ENCODE assay signal across 3 cellular contexts in the genomic region with DNA sequence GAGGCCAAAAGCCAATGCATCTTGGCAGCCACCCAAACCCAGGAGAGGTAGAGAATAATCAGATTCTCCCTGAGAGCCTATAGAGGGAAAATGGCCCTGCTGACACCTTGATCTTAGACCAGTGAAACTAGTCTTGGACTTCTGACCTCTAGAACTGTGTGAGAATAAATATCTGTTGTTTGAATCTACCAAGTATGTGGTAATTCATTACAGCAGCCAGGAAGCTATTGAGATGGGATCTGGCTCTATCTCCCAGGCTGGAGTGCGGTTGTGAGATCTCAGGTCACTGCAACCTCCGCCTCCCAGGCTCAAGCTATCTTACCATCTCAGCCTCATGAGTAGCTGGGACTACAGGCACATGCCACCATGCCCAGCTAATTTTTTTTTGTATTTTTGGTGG.
"Had no signal": no experiment of that assay in that cellular context is flagged by ENCODE, and none has a peak within 500 bp of the region (broad histone marks: within the 10 kb centered on the region; RNA-seq: fewer than 3 reads in every experiment).

No MANE protein-coding gene starts in this region.

- H3K4me3 ChIP-seq: GM12878 had no signal

- ATAC-seq: GM12878 had no signal

- DNase-seq: GDM1, GF-D8 had no signal
